In the genomic region with DNA sequence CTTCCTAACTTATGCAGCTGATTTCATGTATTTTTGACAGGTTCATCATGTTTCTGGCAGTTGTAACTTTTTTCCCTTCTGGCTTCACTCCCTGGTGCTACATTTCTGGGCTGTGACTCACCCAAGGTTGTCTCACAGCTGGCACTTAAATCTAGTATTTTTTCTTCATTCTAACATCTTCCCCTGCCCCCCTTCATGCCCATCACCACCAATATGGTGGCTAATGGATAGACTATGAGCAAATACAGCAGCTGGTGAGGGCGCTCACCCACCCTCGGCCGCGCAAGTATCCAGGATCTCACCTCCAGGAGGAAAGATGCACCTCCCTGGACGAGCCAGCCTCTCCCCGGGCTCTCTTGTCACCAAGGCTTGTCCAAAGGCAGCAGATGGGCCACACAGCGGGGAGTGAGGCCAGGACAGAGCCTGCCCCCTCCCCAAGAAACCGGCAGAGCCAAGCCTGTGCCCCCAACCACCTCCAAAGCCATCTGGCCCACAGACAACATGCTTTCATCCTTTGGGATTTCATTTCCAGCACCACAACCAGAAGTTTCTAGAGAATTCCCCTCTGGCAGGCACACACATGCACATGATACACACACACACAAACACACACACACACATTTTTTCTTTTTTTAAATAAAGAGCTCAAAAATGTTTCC, we compare ENCODE assay signal across 10 cellular contexts. TPM values are rescaled to one million over a fixed set of nuclear protein-coding genes. Genes with fewer than 3 reads are reported as not detected.
A peak's percentile ranks its signal among the peaks of the same experiment; 100 is the strongest.
DNase-seq lines count a peak whose midpoint lies in the region; ATAC-seq and TF ChIP-seq lines count a peak whose summit lies in the region.
"Had no signal": no experiment of that assay in that cellular context is flagged by ENCODE, and none has a peak within 500 bp of the region (broad histone marks: within the 10 kb centered on the region; RNA-seq: fewer than 3 reads in every experiment).

No MANE protein-coding gene starts in this region.

- no peaks in the 10 kb centered on the region for H3K36me3 Mint-ChIP-seq in activated CD8-positive, alpha-beta memory T cell treated with anti-CD3 and anti-CD28 coated beads, Interleukin-2, amount 10 ng/mL, durations not matched to agents 7 days and 5 days
- no peaks in the 10 kb centered on the region for H3K36me3 Mint-ChIP-seq in CD8-positive, alpha-beta T cell

- H3K27ac ChIP-seq in suprapubic skin, result peak overlapping the region; percentile 21
- no peak overlapping the region for H3K27ac ChIP-seq in CD8-positive, alpha-beta T cell (ENCODE audit: low read depth, low read length)

- no peak overlapping the region for H3K4me3 ChIP-seq in suprapubic skin
- no peak overlapping the region for H3K4me3 ChIP-seq in CD8-positive, alpha-beta T cell (ENCODE audit: low read depth, low read length)
- H3K4me3 ChIP-seq: GM12878 had no signal

- POLR2A ChIA-PET in CD8-positive, alpha-beta T cell (lab: Charles Lee), result no interaction called here

- TF ChIP-seq POLR2A in suprapubic skin (IDR thresholded peaks at IDR 0.05), result no peak

- H3K27ac Mint-ChIP-seq in activated CD8-positive, alpha-beta memory T cell treated with anti-CD3 and anti-CD28 coated beads, Interleukin-2, amount 10 ng/mL, durations not matched to agents 7 days and 5 days, result no peak overlapping the region
- H3K27ac Mint-ChIP-seq in CD8-positive, alpha-beta T cell, result no peak overlapping the region

- DNase-seq in HT1080 (ENCODE audit: low read depth), result peak; percentile 86
- peak; percentile 63 for DNase-seq in astrocyte of the hippocampus (ENCODE audit: low read depth, low spot score)
- peak; percentile 45 for DNase-seq in inferior parietal cortex (ENCODE audit: extremely low spot score)
- DNase-seq in suprapubic skin (ENCODE audit: low spot score in 2 of 2), result peak in 1 of 2 donors; percentile 63
- no peak for DNase-seq in NCI-H1092 (lab: John Stamatoyannopoulos, UW)
- DNase-seq in activated CD8-positive, alpha-beta memory T cell treated with anti-CD3 and anti-CD28 coated beads, Interleukin-2, amount 10 ng/mL, durations not matched to agents 7 days and 5 days, result no peak
- no peak for DNase-seq in CD8-positive, alpha-beta T cell
- DNase-seq: NCI-H748 treated with DMSO at 0.1 percent for 48 hours had no signal

- CTCF ChIA-PET in activated CD8-positive, alpha-beta memory T cell treated with anti-CD3 and anti-CD28 coated beads, Interleukin-2, amount 10 ng/mL, durations not matched to agents 7 days and 5 days (lab: Charles Lee), result no interaction called here
- CTCF ChIA-PET in CD8-positive, alpha-beta T cell (lab: Charles Lee), result no interaction called here

- no peaks in the 10 kb centered on the region for H3K27me3 ChIP-seq in suprapubic skin
- no peaks in the 10 kb centered on the region for H3K27me3 ChIP-seq in CD8-positive, alpha-beta T cell (ENCODE audit: insufficient read depth, low read length)

- peaks cover 29% of the 10 kb centered on the region for H3K27me3 Mint-ChIP-seq in activated CD8-positive, alpha-beta memory T cell treated with anti-CD3 and anti-CD28 coated beads, Interleukin-2, amount 10 ng/mL, durations not matched to agents 7 days and 5 days
- H3K27me3 Mint-ChIP-seq in CD8-positive, alpha-beta T cell (ENCODE audit: low read depth), result peaks cover 9% of the 10 kb centered on the region

- H3K4me1 ChIP-seq in suprapubic skin, result peaks cover 51% of the 10 kb centered on the region
- H3K4me1 ChIP-seq in CD8-positive, alpha-beta T cell (ENCODE audit: insufficient read depth, low read length), result no peaks in the 10 kb centered on the region

- no peak for TF ChIP-seq EP300 in suprapubic skin (IDR thresholded peaks at IDR 0.05)

- H3K9me3 ChIP-seq in suprapubic skin, result no peaks in the 10 kb centered on the region
- no peaks in the 10 kb centered on the region for H3K9me3 ChIP-seq in CD8-positive, alpha-beta T cell (ENCODE audit: low read length)

- peaks cover 4% of the 10 kb centered on the region for H3K36me3 ChIP-seq in suprapubic skin
- no peaks in the 10 kb centered on the region for H3K36me3 ChIP-seq in CD8-positive, alpha-beta T cell (ENCODE audit: insufficient read depth, low read length)

- TF ChIP-seq CTCF in suprapubic skin (IDR thresholded peaks at IDR 0.05), result no peak
- TF ChIP-seq CTCF in CD8-positive, alpha-beta T cell (IDR thresholded peaks at IDR 0.05), result no peak

- intact Hi-C loops in CD8-positive, alpha-beta T cell (cut with DNase I, micrococcal nuclease), result no loop called here

- no peak overlapping the region for H3K4me3 Mint-ChIP-seq in activated CD8-positive, alpha-beta memory T cell treated with anti-CD3 and anti-CD28 coated beads, Interleukin-2, amount 10 ng/mL, durations not matched to agents 7 days and 5 days
- no peak overlapping the region for H3K4me3 Mint-ChIP-seq in CD8-positive, alpha-beta T cell

- no peaks in the 10 kb centered on the region for H3K4me1 Mint-ChIP-seq in activated CD8-positive, alpha-beta memory T cell treated with anti-CD3 and anti-CD28 coated beads, Interleukin-2, amount 10 ng/mL, durations not matched to agents 7 days and 5 days
- H3K4me1 Mint-ChIP-seq in CD8-positive, alpha-beta T cell (ENCODE audit: low read depth), result no peaks in the 10 kb centered on the region

- no peaks in the 10 kb centered on the region for H3K9me3 Mint-ChIP-seq in activated CD8-positive, alpha-beta memory T cell treated with anti-CD3 and anti-CD28 coated beads, Interleukin-2, amount 10 ng/mL, durations not matched to agents 7 days and 5 days (ENCODE audit: low read depth)
- H3K9me3 Mint-ChIP-seq in CD8-positive, alpha-beta T cell, result no peaks in the 10 kb centered on the region

- ATAC-seq in activated CD8-positive, alpha-beta memory T cell treated with anti-CD3 and anti-CD28 coated beads, Interleukin-2, amount 10 ng/mL, durations not matched to agents 7 days and 5 days, result no peak
- no peak for ATAC-seq in HG03025 (IDR thresholded peaks at IDR 0.05; ENCODE audit: low FRiP score, unreplicated experiment)
- ATAC-seq in CD8-positive, alpha-beta T cell, result no peak
- ATAC-seq: GM12878 had no signal

- 62% methylated on average over 8 of the region's 8 CpGs for WGBS in suprapubic skin

RNA-seq across cellular contexts. Expression of a gene that starts 39.1 kb away (rescaled TPM):
- total RNA-seq in HT1080 (2014; rRNA removed; shearing (Covaris generic)), result 2.1 and 3.8 TPM in 2 replicates
- polyA plus RNA-seq in HT1080 (2015; cell fraction: cytosol; rRNA removed), result 4.1 and 4.5 TPM in 2 replicates
- 2.9 and 3.6 TPM in 2 replicates for polyA plus RNA-seq in HT1080 (2015; cell fraction: nucleus; rRNA removed)
- total RNA-seq in suprapubic skin, result 10 to 100 TPM in 3 of 4 donors, 1 to 10 TPM in 1; 9.7 to 30.3 (median 27.3) TPM
- total RNA-seq in activated CD8-positive, alpha-beta memory T cell treated with anti-CD3 and anti-CD28 coated beads, Interleukin-2, amount 10 ng/mL, durations not matched to agents 7 days and 5 days, result under 1 TPM; 0.12 to 0.40 TPM
- total RNA-seq in CD8-positive, alpha-beta T cell, result under 1 TPM; 0.22 to 0.39 TPM
- total RNA-seq: GM12878 had no signal

Comparison
In these comparisons a context has a peak if more than half of its experiments do, and no peak if none do; other contexts are left out.
1. DNase-seq: peak in HT1080 (single experiment), astrocyte of the hippocampus (single experiment) and inferior parietal cortex (single experiment); none in NCI-H1092 (single experiment), activated CD8-positive, alpha-beta memory T cell treated with anti-CD3 and anti-CD28 coated beads, Interleukin-2, amount 10 ng/mL, durations not matched to agents 7 days and 5 days (single experiment) and CD8-positive, alpha-beta T cell (0 of 7).